1 cellular context compared by ENCODE assay signal in genomic region chr17:8896087-8896486, GRCh38.
TF ChIP-seq lines count a peak whose summit lies in the region.

No MANE protein-coding gene starts in this region.

TF ChIP-seq in SK-N-SH treated with all-trans-retinoic acid at 6 μM for 48 hours, 23 proteins besides CTCF, POLR2A, EP300 and RAD21 (continued from another document):
- TF ChIP-seq, protein P1, sequence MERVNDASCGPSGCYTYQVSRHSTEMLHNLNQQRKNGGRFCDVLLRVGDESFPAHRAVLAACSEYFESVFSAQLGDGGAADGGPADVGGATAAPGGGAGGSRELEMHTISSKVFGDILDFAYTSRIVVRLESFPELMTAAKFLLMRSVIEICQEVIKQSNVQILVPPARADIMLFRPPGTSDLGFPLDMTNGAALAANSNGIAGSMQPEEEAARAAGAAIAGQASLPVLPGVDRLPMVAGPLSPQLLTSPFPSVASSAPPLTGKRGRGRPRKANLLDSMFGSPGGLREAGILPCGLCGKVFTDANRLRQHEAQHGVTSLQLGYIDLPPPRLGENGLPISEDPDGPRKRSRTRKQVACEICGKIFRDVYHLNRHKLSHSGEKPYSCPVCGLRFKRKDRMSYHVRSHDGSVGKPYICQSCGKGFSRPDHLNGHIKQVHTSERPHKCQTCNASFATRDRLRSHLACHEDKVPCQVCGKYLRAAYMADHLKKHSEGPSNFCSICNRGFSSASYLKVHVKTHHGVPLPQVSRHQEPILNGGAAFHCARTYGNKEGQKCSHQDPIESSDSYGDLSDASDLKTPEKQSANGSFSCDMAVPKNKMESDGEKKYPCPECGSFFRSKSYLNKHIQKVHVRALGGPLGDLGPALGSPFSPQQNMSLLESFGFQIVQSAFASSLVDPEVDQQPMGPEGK (CRISPR knock-in tag; IDR thresholded peaks at IDR 0.05; ENCODE audit: borderline replicate concordance), result no peak
- TF ChIP-seq TOX (CRISPR knock-in tag; IDR thresholded peaks at IDR 0.05; ENCODE audit: borderline replicate concordance) (no peak), GLIS3 (CRISPR knock-in tag; IDR thresholded peaks at IDR 0.05) (no peak), OSR1 (CRISPR knock-in tag; IDR thresholded peaks at IDR 0.05) (no peak), ZFP30 (CRISPR knock-in tag; IDR thresholded peaks at IDR 0.05) (no peak), TCF4 (CRISPR knock-in tag; IDR thresholded peaks at IDR 0.05; ENCODE audit: borderline replicate concordance) (no peak), ESRRG (CRISPR knock-in tag; IDR thresholded peaks at IDR 0.05) (no peak), ZNF8 (CRISPR knock-in tag; IDR thresholded peaks at IDR 0.05) (no peak)
- TF ChIP-seq, protein P2, sequence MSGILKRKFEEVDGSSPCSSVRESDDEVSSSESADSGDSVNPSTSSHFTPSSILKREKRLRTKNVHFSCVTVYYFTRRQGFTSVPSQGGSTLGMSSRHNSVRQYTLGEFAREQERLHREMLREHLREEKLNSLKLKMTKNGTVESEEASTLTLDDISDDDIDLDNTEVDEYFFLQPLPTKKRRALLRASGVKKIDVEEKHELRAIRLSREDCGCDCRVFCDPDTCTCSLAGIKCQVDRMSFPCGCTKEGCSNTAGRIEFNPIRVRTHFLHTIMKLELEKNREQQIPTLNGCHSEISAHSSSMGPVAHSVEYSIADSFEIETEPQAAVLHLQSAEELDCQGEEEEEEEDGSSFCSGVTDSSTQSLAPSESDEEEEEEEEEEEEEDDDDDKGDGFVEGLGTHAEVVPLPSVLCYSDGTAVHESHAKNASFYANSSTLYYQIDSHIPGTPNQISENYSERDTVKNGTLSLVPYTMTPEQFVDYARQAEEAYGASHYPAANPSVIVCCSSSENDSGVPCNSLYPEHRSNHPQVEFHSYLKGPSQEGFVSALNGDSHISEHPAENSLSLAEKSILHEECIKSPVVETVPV (CRISPR knock-in tag; IDR thresholded peaks at IDR 0.05), result no peak
- TF ChIP-seq, protein P3, sequence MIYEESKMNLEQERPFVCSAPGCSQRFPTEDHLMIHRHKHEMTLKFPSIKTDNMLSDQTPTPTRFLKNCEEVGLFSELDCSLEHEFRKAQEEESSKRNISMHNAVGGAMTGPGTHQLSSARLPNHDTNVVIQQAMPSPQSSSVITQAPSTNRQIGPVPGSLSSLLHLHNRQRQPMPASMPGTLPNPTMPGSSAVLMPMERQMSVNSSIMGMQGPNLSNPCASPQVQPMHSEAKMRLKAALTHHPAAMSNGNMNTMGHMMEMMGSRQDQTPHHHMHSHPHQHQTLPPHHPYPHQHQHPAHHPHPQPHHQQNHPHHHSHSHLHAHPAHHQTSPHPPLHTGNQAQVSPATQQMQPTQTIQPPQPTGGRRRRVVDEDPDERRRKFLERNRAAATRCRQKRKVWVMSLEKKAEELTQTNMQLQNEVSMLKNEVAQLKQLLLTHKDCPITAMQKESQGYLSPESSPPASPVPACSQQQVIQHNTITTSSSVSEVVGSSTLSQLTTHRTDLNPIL (CRISPR knock-in tag; IDR thresholded peaks at IDR 0.05; ENCODE audit: low read depth), result no peak
